In the genomic region with DNA sequence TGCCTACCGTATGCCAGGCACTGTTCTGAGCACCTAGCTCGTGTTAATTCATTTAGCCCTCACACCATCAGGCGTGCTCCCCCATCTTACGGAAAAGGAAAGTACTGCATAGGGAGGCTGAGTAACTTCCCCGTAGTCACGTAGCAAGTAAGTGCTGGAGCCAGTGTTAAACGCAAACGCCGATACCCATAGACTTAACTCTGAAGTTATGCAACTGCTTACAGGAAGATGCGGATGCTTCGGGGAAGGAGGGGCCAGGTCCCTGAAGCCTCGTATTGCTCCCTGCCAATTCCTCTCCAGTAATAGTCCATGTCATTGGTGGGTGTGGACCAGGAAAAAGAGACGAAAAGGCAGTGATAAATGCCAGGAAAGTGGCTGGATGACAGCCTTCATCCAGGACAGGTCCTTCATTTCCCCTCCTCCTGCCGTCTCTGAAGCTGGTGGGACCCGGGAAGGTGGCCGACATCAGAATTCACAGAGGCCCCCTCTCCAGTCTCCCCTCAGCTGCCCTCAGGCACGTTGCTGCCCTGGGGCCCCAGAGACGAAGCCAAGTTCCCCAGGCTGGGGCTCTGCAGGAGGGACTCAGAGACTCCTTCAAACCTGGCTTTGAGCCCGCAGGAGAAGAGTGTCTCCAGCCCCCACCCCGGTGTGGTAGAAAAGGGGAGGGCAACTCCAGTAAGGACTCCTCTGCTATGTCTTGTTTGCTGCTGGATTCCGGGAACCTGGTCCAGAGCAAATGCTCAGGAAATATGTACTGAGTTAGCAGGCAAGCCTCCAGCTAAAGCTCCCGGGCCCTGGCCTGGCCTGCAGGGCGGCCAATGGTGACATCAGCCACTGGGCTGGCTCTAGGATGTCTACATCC, we compare ENCODE assay signal across 8 cellular contexts. TPM values are rescaled to one million over a fixed set of nuclear protein-coding genes. Genes with fewer than 3 reads are reported as not detected.
A peak's percentile ranks its signal among the peaks of the same experiment; 100 is the strongest.
DNase-seq lines count a peak whose midpoint lies in the region; ATAC-seq and TF ChIP-seq lines count a peak whose summit lies in the region.

No MANE protein-coding gene starts in this region.

- H3K36me3 ChIP-seq in ES-I3 (ENCODE audit: insufficient read depth, low read length) (no peaks in the 10 kb centered on the region), mammary epithelial cell (ENCODE audit: insufficient read depth, low read length) (no peaks in the 10 kb centered on the region), tibial artery (no peaks in the 10 kb centered on the region), neural progenitor cell (no peaks in the 10 kb centered on the region)

- DNase-seq in NCI-H226 (peak; percentile 81), mammary epithelial cell (no peak), lower leg skin (ENCODE audit: low spot score in 2 of 2) (peak; percentile 75 to 96), tibial artery (peak; percentile 91 to 94), neural progenitor cell (ENCODE audit: low spot score) (no peak), kidney glomerular epithelial cell (lab: John Stamatoyannopoulos, UW) (no peak)

- intact Hi-C loops in mammary epithelial cell (cut with micrococcal nuclease) (no loop called here), lower leg skin (cut with DNase I; ENCODE audit: low total_unique reads) (no loop called here), tibial artery (cut with DNase I; ENCODE audit: low total_unique reads) (no loop called here)

- 0 out of 2 replicates have a peak overlapping the region, but pooled peaks have one; percentile 12 for H3K9ac ChIP-seq in ES-I3 (ENCODE audit: low read depth, low read length)
- H3K9ac ChIP-seq in mammary epithelial cell (ENCODE audit: insufficient read depth, low read length) = no peak overlapping the region
- H3K9ac ChIP-seq in neural progenitor cell = no peak overlapping the region

- H3K79me2 ChIP-seq in mammary epithelial cell (ENCODE audit: insufficient read depth, low read length) = no peaks in the 10 kb centered on the region
- H3K79me2 ChIP-seq in neural progenitor cell (ENCODE audit: low read depth) = no peaks in the 10 kb centered on the region

- no peaks in the 10 kb centered on the region for H3K9me3 ChIP-seq in ES-I3 (ENCODE audit: control insufficient read depth, insufficient read depth, low read length)
- H3K9me3 ChIP-seq in mammary epithelial cell (replicated peaks; ENCODE audit: insufficient read depth, low read length) = no peaks in the 10 kb centered on the region
- H3K9me3 ChIP-seq in tibial artery = no peaks in the 10 kb centered on the region
- no peaks in the 10 kb centered on the region for H3K9me3 ChIP-seq in neural progenitor cell (ENCODE audit: low read depth)

- CTCF ChIA-PET in mammary epithelial cell (lab: Charles Lee; ENCODE audit: low non-redundant PET) = no interaction called here

- no peaks in the 10 kb centered on the region for H3F3A ChIP-seq in neural progenitor cell (ENCODE audit: low read depth)

- H3K4me3 ChIP-seq in mammary epithelial cell (replicated peaks in 1 of 3; ENCODE audit: insufficient read depth in 1 of 3, low read depth in 2 of 3, low read length in 3 of 3) = no peak overlapping the region
- H3K4me3 ChIP-seq in lower leg skin (ENCODE audit: low read depth, poor library complexity, severe bottlenecking) = no peak overlapping the region
- H3K4me3 ChIP-seq in tibial artery = peak overlapping the region; percentile 41 to 50
- no peak overlapping the region for H3K4me3 ChIP-seq in neural progenitor cell

- WGBS in mammary epithelial cell (ENCODE audit: low coverage, missing lambda C conversion rate) = 24% methylated on average over 21 of the region's 23 CpGs
- 3 to 9% methylated on average over 22 to 23 of the region's 23 CpGs for WGBS in lower leg skin, 2 donors

- TF ChIP-seq CTCF in mammary epithelial cell (conservative IDR thresholded peaks at IDR 0.05 in 1 of 2, IDR thresholded peaks at IDR 0.05 in 1 of 2; ENCODE audit: extremely low read depth in 1 of 2, insufficient read depth in 1 of 2, low read depth in 1 of 2, low read length in 2 of 2) (no peak), lower leg skin (IDR thresholded peaks at IDR 0.05) (no peak), tibial artery (IDR thresholded peaks at IDR 0.05) (peak; percentile 5 to 31), neural progenitor cell (IDR thresholded peaks at IDR 0.05) (no peak)

- no peak for TF ChIP-seq POLR2A in lower leg skin (IDR thresholded peaks at IDR 0.05)

- H2AFZ ChIP-seq in mammary epithelial cell (ENCODE audit: low read depth, low read length) (peak overlapping the region; percentile 55), neural progenitor cell (replicated peaks) (no peak overlapping the region)

- no peak overlapping the region for H3K4me2 ChIP-seq in mammary epithelial cell (ENCODE audit: insufficient read depth, low read depth, low read length)
- no peak overlapping the region for H3K4me2 ChIP-seq in neural progenitor cell

- H4K20me1 ChIP-seq in mammary epithelial cell (ENCODE audit: insufficient read depth, low read length) (no peaks in the 10 kb centered on the region), neural progenitor cell (ENCODE audit: low read depth) (no peaks in the 10 kb centered on the region)

- no peaks in the 10 kb centered on the region for H3K27me3 ChIP-seq in mammary epithelial cell (ENCODE audit: insufficient read depth, low read length)
- no peaks in the 10 kb centered on the region for H3K27me3 ChIP-seq in tibial artery
- H3K27me3 ChIP-seq in neural progenitor cell = no peaks in the 10 kb centered on the region

- H3K27ac ChIP-seq in mammary epithelial cell (ENCODE audit: insufficient read depth, low read depth, low read length) (no peak overlapping the region), tibial artery (peak overlapping the region; percentile 81 to 89), neural progenitor cell (no peak overlapping the region)

- peaks cover 15% of the 10 kb centered on the region for H3K4me1 Mint-ChIP-seq in neural progenitor cell

- in situ Hi-C loops in mammary epithelial cell (cut with MboI; ENCODE audit: low sequenced_read_pairs in 2 of 2) = no loop called here

- H3K4me1 ChIP-seq in ES-I3 (ENCODE audit: insufficient read depth, low read length) (peaks cover 22% of the 10 kb centered on the region), mammary epithelial cell (ENCODE audit: insufficient read depth, low read length) (peaks cover 5% of the 10 kb centered on the region), tibial artery (peaks cover 0 to 20% (median 16%) of the 10 kb centered on the region in 4 donors), neural progenitor cell (no peaks in the 10 kb centered on the region)

- no peak overlapping the region for H3K27ac Mint-ChIP-seq in neural progenitor cell

- no TSS peak for BruUV-seq in mammary epithelial cell (replicated peaks; lab: Mats Ljungman, UMichigan)

- dilution Hi-C loops in mammary epithelial cell (cut with HindIII; ENCODE audit: low sequenced_read_pairs) = no loop called here

- H3K36me3 Mint-ChIP-seq in neural progenitor cell = no peaks in the 10 kb centered on the region

- H3K9me3 Mint-ChIP-seq in neural progenitor cell = no peaks in the 10 kb centered on the region

- peaks cover 10% of the 10 kb centered on the region for H3K27me3 Mint-ChIP-seq in neural progenitor cell (ENCODE audit: insufficient read depth, low read depth)

- no peak for ATAC-seq in HG02938 (IDR thresholded peaks at IDR 0.05; ENCODE audit: unreplicated experiment)

- no peak overlapping the region for H3K4me3 Mint-ChIP-seq in neural progenitor cell

RNA-seq across cellular contexts. Expression of gene RAB44, which starts 37.7 kb away (rescaled TPM):
- total RNA-seq in mammary epithelial cell (under 1 TPM in 1 of 2 donors, not detected in 1; 0.17 TPM), lower leg skin (under 1 TPM; 0.10 to 0.65 (median 0.26) TPM), neural progenitor cell (ENCODE audit: low replicate concordance) (0.03 TPM in 1 of 2 replicates, not detected in the other)
- polyA plus RNA-seq in mammary epithelial cell = 0.02 TPM
- not detected for polyA minus RNA-seq in mammary epithelial cell

RNA-seq across cellular contexts. Expression of gene CDKN1A, which starts 56.8 kb away (rescaled TPM):
- total RNA-seq in mammary epithelial cell = 100 to 1,000 TPM; 687 to 707 TPM
- polyA plus RNA-seq in mammary epithelial cell = 414 TPM
- polyA minus RNA-seq in mammary epithelial cell = 451 TPM
- 100 to 1,000 TPM; 143 to 200 (median 181) TPM for total RNA-seq in lower leg skin
- 7.0 and 14.1 TPM in 2 replicates for total RNA-seq in neural progenitor cell (ENCODE audit: low replicate concordance)

Comparison
In these comparisons a context has a peak if more than half of its experiments do, and no peak if none do; other contexts are left out.
1. DNase-seq: peak in NCI-H226 (single experiment), lower leg skin (2 of 2) and tibial artery (2 of 2); none in mammary epithelial cell (single experiment), neural progenitor cell (single experiment) and kidney glomerular epithelial cell (single experiment).
2. H3K27ac ChIP-seq: peak in tibial artery (2 of 2); none in mammary epithelial cell (single experiment) and neural progenitor cell (single experiment).
3. H3K4me3 ChIP-seq: peak in tibial artery (2 of 2); none in mammary epithelial cell (0 of 3), lower leg skin (single experiment) and neural progenitor cell (single experiment).
4. CTCF ChIP-seq: peak in tibial artery (2 of 2); none in mammary epithelial cell (0 of 2), lower leg skin (0 of 3) and neural progenitor cell (single experiment).